In genomic region chr7:138328215-138328614, GRCh38 we compare ENCODE assay signal across 1 cellular context.
TF ChIP-seq lines count a peak whose summit lies in the region.

No MANE protein-coding gene starts in this region.

TF ChIP-seq in HepG2, 621 proteins besides CTCF, POLR2A, EP300 and RAD21 (continued from another document and continues in another):
- TF ChIP-seq, protein P1, sequence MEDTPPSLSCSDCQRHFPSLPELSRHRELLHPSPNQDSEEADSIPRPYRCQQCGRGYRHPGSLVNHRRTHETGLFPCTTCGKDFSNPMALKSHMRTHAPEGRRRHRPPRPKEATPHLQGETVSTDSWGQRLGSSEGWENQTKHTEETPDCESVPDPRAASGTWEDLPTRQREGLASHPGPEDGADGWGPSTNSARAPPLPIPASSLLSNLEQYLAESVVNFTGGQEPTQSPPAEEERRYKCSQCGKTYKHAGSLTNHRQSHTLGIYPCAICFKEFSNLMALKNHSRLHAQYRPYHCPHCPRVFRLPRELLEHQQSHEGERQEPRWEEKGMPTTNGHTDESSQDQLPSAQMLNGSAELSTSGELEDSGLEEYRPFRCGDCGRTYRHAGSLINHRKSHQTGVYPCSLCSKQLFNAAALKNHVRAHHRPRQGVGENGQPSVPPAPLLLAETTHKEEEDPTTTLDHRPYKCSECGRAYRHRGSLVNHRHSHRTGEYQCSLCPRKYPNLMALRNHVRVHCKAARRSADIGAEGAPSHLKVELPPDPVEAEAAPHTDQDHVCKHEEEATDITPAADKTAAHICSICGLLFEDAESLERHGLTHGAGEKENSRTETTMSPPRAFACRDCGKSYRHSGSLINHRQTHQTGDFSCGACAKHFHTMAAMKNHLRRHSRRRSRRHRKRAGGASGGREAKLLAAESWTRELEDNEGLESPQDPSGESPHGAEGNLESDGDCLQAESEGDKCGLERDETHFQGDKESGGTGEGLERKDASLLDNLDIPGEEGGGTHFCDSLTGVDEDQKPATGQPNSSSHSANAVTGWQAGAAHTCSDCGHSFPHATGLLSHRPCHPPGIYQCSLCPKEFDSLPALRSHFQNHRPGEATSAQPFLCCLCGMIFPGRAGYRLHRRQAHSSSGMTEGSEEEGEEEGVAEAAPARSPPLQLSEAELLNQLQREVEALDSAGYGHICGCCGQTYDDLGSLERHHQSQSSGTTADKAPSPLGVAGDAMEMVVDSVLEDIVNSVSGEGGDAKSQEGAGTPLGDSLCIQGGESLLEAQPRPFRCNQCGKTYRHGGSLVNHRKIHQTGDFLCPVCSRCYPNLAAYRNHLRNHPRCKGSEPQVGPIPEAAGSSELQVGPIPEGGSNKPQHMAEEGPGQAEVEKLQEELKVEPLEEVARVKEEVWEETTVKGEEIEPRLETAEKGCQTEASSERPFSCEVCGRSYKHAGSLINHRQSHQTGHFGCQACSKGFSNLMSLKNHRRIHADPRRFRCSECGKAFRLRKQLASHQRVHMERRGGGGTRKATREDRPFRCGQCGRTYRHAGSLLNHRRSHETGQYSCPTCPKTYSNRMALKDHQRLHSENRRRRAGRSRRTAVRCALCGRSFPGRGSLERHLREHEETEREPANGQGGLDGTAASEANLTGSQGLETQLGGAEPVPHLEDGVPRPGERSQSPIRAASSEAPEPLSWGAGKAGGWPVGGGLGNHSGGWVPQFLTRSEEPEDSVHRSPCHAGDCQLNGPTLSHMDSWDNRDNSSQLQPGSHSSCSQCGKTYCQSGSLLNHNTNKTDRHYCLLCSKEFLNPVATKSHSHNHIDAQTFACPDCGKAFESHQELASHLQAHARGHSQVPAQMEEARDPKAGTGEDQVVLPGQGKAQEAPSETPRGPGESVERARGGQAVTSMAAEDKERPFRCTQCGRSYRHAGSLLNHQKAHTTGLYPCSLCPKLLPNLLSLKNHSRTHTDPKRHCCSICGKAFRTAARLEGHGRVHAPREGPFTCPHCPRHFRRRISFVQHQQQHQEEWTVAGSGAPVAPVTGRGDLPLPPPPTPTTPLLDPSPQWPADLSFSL (CRISPR knock-in tag; IDR thresholded peaks at IDR 0.05) = no peak
- no peak for TF ChIP-seq ZNF317 (CRISPR knock-in tag; IDR thresholded peaks at IDR 0.05)
- no peak for TF ChIP-seq ZNF724P (CRISPR knock-in tag; IDR thresholded peaks at IDR 0.05; ENCODE audit: borderline replicate concordance)
- TF ChIP-seq ZNF234 (CRISPR knock-in tag; conservative IDR thresholded peaks at IDR 0.05) = no peak
- no peak for TF ChIP-seq PRMT3 (CRISPR knock-in tag; IDR thresholded peaks at IDR 0.05; ENCODE audit: borderline replicate concordance, low read depth)
- TF ChIP-seq ZFP36L1 (CRISPR knock-in tag; IDR thresholded peaks at IDR 0.05) = no peak
- TF ChIP-seq SETDB1 (CRISPR knock-in tag; IDR thresholded peaks at IDR 0.05; ENCODE audit: borderline replicate concordance) = no peak
- no peak for TF ChIP-seq MEIS1 (CRISPR knock-in tag; IDR thresholded peaks at IDR 0.05; ENCODE audit: borderline replicate concordance)
- no peak for TF ChIP-seq ZKSCAN1 (IDR thresholded peaks at IDR 0.05; ENCODE audit: low read length)
- TF ChIP-seq GATAD2A (CRISPR knock-in tag; IDR thresholded peaks at IDR 0.05) = peak; percentile 74
- no peak for TF ChIP-seq ZNF784 (CRISPR knock-in tag; IDR thresholded peaks at IDR 0.05; ENCODE audit: borderline replicate concordance)
- no peak for TF ChIP-seq RXRA (CRISPR knock-in tag; IDR thresholded peaks at IDR 0.05)
- no peak for TF ChIP-seq REL (CRISPR knock-in tag; conservative IDR thresholded peaks at IDR 0.05)
- 0 out of 2 replicates have a peak, but pooled peaks have one; percentile 20 for TF ChIP-seq RARA (CRISPR knock-in tag; IDR thresholded peaks at IDR 0.05)
- TF ChIP-seq ZNF275 (CRISPR knock-in tag; IDR thresholded peaks at IDR 0.05; ENCODE audit: borderline replicate concordance) = no peak
- no peak for TF ChIP-seq FOXP1 (IDR thresholded peaks at IDR 0.05)
- TF ChIP-seq FOXP1 (CRISPR knock-in tag; IDR thresholded peaks at IDR 0.05) = peak; percentile 73
- TF ChIP-seq HDAC1 (CRISPR knock-in tag; IDR thresholded peaks at IDR 0.05) = no peak
- TF ChIP-seq, protein P2, sequence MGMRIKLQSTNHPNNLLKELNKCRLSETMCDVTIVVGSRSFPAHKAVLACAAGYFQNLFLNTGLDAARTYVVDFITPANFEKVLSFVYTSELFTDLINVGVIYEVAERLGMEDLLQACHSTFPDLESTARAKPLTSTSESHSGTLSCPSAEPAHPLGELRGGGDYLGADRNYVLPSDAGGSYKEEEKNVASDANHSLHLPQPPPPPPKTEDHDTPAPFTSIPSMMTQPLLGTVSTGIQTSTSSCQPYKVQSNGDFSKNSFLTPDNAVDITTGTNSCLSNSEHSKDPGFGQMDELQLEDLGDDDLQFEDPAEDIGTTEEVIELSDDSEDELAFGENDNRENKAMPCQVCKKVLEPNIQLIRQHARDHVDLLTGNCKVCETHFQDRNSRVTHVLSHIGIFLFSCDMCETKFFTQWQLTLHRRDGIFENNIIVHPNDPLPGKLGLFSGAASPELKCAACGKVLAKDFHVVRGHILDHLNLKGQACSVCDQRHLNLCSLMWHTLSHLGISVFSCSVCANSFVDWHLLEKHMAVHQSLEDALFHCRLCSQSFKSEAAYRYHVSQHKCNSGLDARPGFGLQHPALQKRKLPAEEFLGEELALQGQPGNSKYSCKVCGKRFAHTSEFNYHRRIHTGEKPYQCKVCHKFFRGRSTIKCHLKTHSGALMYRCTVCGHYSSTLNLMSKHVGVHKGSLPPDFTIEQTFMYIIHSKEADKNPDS (CRISPR knock-in tag; IDR thresholded peaks at IDR 0.05) = no peak
- TF ChIP-seq PAWR (CRISPR knock-in tag; IDR thresholded peaks at IDR 0.05; ENCODE audit: borderline replicate concordance) = no peak
- no peak for TF ChIP-seq THAP9 (CRISPR knock-in tag; IDR thresholded peaks at IDR 0.05; ENCODE audit: borderline replicate concordance)
- TF ChIP-seq SUZ12 (IDR thresholded peaks at IDR 0.05; ENCODE audit: low read depth, low read length) = no peak
- no peak for TF ChIP-seq ZNF816 (CRISPR knock-in tag; IDR thresholded peaks at IDR 0.05; ENCODE audit: borderline replicate concordance)
- no peak for TF ChIP-seq SCMH1 (CRISPR knock-in tag; IDR thresholded peaks at IDR 0.05; ENCODE audit: borderline replicate concordance)
- TF ChIP-seq ZNF329 (CRISPR knock-in tag; IDR thresholded peaks at IDR 0.05; ENCODE audit: low read depth) = no peak
- no peak for TF ChIP-seq CBX2 (IDR thresholded peaks at IDR 0.05; ENCODE audit: low read depth, low read length)
- TF ChIP-seq CBX2 (CRISPR knock-in tag; IDR thresholded peaks at IDR 0.05; ENCODE audit: low read depth) = no peak
- TF ChIP-seq RELA (CRISPR knock-in tag; IDR thresholded peaks at IDR 0.05) = no peak
- no peak for TF ChIP-seq HNF1B (CRISPR knock-in tag; IDR thresholded peaks at IDR 0.05)
- TF ChIP-seq CBX1 (IDR thresholded peaks at IDR 0.05; ENCODE audit: low read depth) = no peak
- TF ChIP-seq ZBTB40 (IDR thresholded peaks at IDR 0.05) = no peak
- no peak for TF ChIP-seq ZBTB40 (CRISPR knock-in tag; IDR thresholded peaks at IDR 0.05)
